In the genomic region with DNA sequence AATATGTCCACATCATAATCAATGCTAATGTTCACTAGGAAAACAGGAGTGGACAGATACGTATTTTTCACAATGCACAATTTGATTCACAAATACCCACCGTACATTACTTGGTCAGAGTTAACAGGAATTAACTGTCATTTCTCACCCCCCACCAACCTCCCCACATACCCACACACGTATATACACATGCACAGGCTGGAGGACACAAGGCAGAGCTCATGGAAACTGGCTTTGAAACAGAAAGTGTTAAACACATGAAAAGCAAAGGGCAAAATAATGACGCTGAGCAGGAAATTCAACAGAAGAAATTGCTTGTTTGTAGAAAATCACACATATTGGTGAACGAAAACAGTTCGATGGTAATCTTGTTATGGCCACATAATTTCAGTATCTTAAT, we compare ENCODE assay signal across 24 cellular contexts.
A peak's percentile ranks its signal among the peaks of the same experiment; 100 is the strongest.
DNase-seq lines count a peak whose midpoint lies in the region; ATAC-seq and TF ChIP-seq lines count a peak whose summit lies in the region.
"Had no signal": no experiment of that assay in that cellular context is flagged by ENCODE, and none has a peak within 500 bp of the region (broad histone marks: within the 10 kb centered on the region; RNA-seq: fewer than 3 reads in every experiment).

No MANE protein-coding gene starts in this region.

- H3K36me3 ChIP-seq in Karpas-422 (ENCODE audit: insufficient read depth, low read length): no peaks in the 10 kb centered on the region
- H3K36me3 ChIP-seq in neural progenitor cell: no peaks in the 10 kb centered on the region
- H3K36me3 ChIP-seq: sigmoid colon, tibial artery had no signal

- peak; percentile 79 for DNase-seq in NCI-H748 (lab: John Stamatoyannopoulos, UW; ENCODE audit: unreplicated experiment)
- no peak for DNase-seq in NCI-H748 treated with DMSO at 0.1 percent for 48 hours (lab: John Stamatoyannopoulos, UW)
- DNase-seq in Karpas-422: no peak
- DNase-seq in neural progenitor cell (ENCODE audit: low spot score): no peak
- DNase-seq in KG1 (lab: John Stamatoyannopoulos, UW): no peak
- DNase-seq in NCI-H1092 treated with DMSO at 0.1 percent for 48 hours (lab: John Stamatoyannopoulos, UW): no peak
- DNase-seq: ACHN; activated naive CD4-positive, alpha-beta T cell treated with anti-CD3 and anti-CD28 coated beads for 36 hours; activated T-cell treated with anti-CD3 and anti-CD28 coated beads, Interleukin-2, amount 50 U/mL, for 1 hour; aorta; effector CD8-positive, alpha-beta T cell; GF-D8; KBM-7; mesendoderm; MV-4-11; naive thymus-derived CD8-positive, alpha-beta T cell; NCI-H2029; posterior cingulate gyrus; sigmoid colon; stimulated activated naive B cell treated with anti-CD40 and anti-IgM and Interleukin-4, amounts not matched to agents 10 μg/mL and 1 μg/mL and 100 μg/mL, for 72 hours; tibial artery had no signal

- H3K27ac Mint-ChIP-seq in brain (peak overlapping the region in 3 of 5 experiments; percentile 57 to 97 (median 89)), neural progenitor cell (peak overlapping the region; percentile 10)
- H3K27ac Mint-ChIP-seq: activated naive CD4-positive, alpha-beta T cell treated with anti-CD3 and anti-CD28 coated beads for 36 hours; stimulated activated naive B cell treated with anti-CD40 and anti-IgM and Interleukin-4, amounts not matched to agents 10 μg/mL and 1 μg/mL and 100 μg/mL, for 72 hours had no signal

- H3K27me3 Mint-ChIP-seq in brain (peaks cover 4% of the 10 kb centered on the region), neural progenitor cell (ENCODE audit: insufficient read depth, low read depth) (no peaks in the 10 kb centered on the region)
- H3K27me3 Mint-ChIP-seq: naive thymus-derived CD8-positive, alpha-beta T cell; stimulated activated naive B cell treated with anti-CD40 and anti-IgM and Interleukin-4, amounts not matched to agents 10 μg/mL and 1 μg/mL and 100 μg/mL, for 72 hours had no signal

- H3K27me3 ChIP-seq in Karpas-422 (ENCODE audit: low read length): no peaks in the 10 kb centered on the region
- no peaks in the 10 kb centered on the region for H3K27me3 ChIP-seq in neural progenitor cell
- H3K27me3 ChIP-seq: BLaER1 treated with 17β-estradiol and CSF1 and Interleukin-3, amounts not matched to agents 10 nM and 100 nM; sigmoid colon; tibial artery had no signal

- TF ChIP-seq CTCF in brain (conservative IDR thresholded peaks at IDR 0.05) (no peak), neural progenitor cell (IDR thresholded peaks at IDR 0.05) (no peak)

- H3K36me3 Mint-ChIP-seq in brain (peaks cover 13% of the 10 kb centered on the region), neural progenitor cell (no peaks in the 10 kb centered on the region)

- no peak for ATAC-seq in GM18909 (IDR thresholded peaks at IDR 0.05; ENCODE audit: poor library complexity, unreplicated experiment)
- ATAC-seq: naive thymus-derived CD8-positive, alpha-beta T cell; stimulated activated naive B cell treated with anti-CD40 and anti-IgM and Interleukin-4, amounts not matched to agents 10 μg/mL and 1 μg/mL and 100 μg/mL, for 72 hours had no signal

- peaks cover 8% of the 10 kb centered on the region; the same call in 1 of the 2 replicates for H3K79me2 ChIP-seq in Karpas-422 (ENCODE audit: low read length)
- H3K79me2 ChIP-seq in neural progenitor cell (ENCODE audit: low read depth): no peaks in the 10 kb centered on the region

- peaks cover 0 to 13% (median 5%) of the 10 kb centered on the region in 5 experiments for H3K9me3 Mint-ChIP-seq in brain
- H3K9me3 Mint-ChIP-seq in neural progenitor cell: no peaks in the 10 kb centered on the region

- H3K4me1 ChIP-seq in Karpas-422 (ENCODE audit: low read length): peaks cover 41% of the 10 kb centered on the region
- peaks cover 16% of the 10 kb centered on the region for H3K4me1 ChIP-seq in neural progenitor cell
- H3K4me1 ChIP-seq: BLaER1 treated with 17β-estradiol and CSF1 and Interleukin-3, amounts not matched to agents 10 nM and 100 nM; sigmoid colon; tibial artery had no signal

- H3K4me3 Mint-ChIP-seq in brain: peak overlapping the region in 2 of 5 experiments; percentile 38 to 86
- H3K4me3 Mint-ChIP-seq in neural progenitor cell: no peak overlapping the region
- H3K4me3 Mint-ChIP-seq: activated naive CD4-positive, alpha-beta T cell treated with anti-CD3 and anti-CD28 coated beads for 36 hours; naive thymus-derived CD8-positive, alpha-beta T cell; stimulated activated naive B cell treated with anti-CD40 and anti-IgM and Interleukin-4, amounts not matched to agents 10 μg/mL and 1 μg/mL and 100 μg/mL, for 72 hours had no signal

- H3F3A ChIP-seq in neural progenitor cell (ENCODE audit: low read depth): no peaks in the 10 kb centered on the region

- peaks cover 27% of the 10 kb centered on the region for H3K4me1 Mint-ChIP-seq in brain
- H3K4me1 Mint-ChIP-seq in neural progenitor cell: peaks cover 15% of the 10 kb centered on the region

- H3K4me2 ChIP-seq in Karpas-422 (ENCODE audit: low read depth, low read length, poor library complexity, severe bottlenecking) (peak overlapping the region; percentile 60), neural progenitor cell (no peak overlapping the region)
- H3K4me2 ChIP-seq: BLaER1 treated with 17β-estradiol and CSF1 and Interleukin-3, amounts not matched to agents 10 nM and 100 nM had no signal

- no peaks in the 10 kb centered on the region for H3K9me2 ChIP-seq in Karpas-422 (replicated peaks; ENCODE audit: insufficient read depth, low read length)

- H3K27ac ChIP-seq in Karpas-422 (ENCODE audit: low read length) (peak overlapping the region; percentile 86), neural progenitor cell (no peak overlapping the region)
- H3K27ac ChIP-seq: BLaER1 treated with 17β-estradiol and CSF1 and Interleukin-3, amounts not matched to agents 10 nM and 100 nM; sigmoid colon; tibial artery had no signal

- H2AFZ ChIP-seq in Karpas-422 (ENCODE audit: low read length) (no peak overlapping the region), neural progenitor cell (replicated peaks) (no peak overlapping the region)

- H3K4me3 ChIP-seq in Karpas-422 (ENCODE audit: low read length) (peak overlapping the region; percentile 22; the same call in 1 of the 2 replicates), neural progenitor cell (no peak overlapping the region)
- H3K4me3 ChIP-seq: BLaER1 treated with 17β-estradiol and CSF1 and Interleukin-3, amounts not matched to agents 10 nM and 100 nM; sigmoid colon; tibial artery had no signal

- H3K9ac ChIP-seq in Karpas-422 (ENCODE audit: low read length) (peak overlapping the region; percentile 13), neural progenitor cell (no peak overlapping the region)
- H3K9ac ChIP-seq: BLaER1 treated with 17β-estradiol and CSF1 and Interleukin-3, amounts not matched to agents 10 nM and 100 nM had no signal

- no peaks in the 10 kb centered on the region for H4K20me1 ChIP-seq in Karpas-422 (ENCODE audit: insufficient read depth, low read depth, low read length)
- H4K20me1 ChIP-seq in neural progenitor cell (ENCODE audit: low read depth): no peaks in the 10 kb centered on the region
- H4K20me1 ChIP-seq: BLaER1 treated with 17β-estradiol and CSF1 and Interleukin-3, amounts not matched to agents 10 nM and 100 nM had no signal

- H3K9me3 ChIP-seq in Karpas-422 (ENCODE audit: low read length) (no peaks in the 10 kb centered on the region), neural progenitor cell (ENCODE audit: low read depth) (no peaks in the 10 kb centered on the region)
- H3K9me3 ChIP-seq: sigmoid colon, tibial artery had no signal
